Comparison of ENCODE assay signal across 1 cellular context in the genomic region with DNA sequence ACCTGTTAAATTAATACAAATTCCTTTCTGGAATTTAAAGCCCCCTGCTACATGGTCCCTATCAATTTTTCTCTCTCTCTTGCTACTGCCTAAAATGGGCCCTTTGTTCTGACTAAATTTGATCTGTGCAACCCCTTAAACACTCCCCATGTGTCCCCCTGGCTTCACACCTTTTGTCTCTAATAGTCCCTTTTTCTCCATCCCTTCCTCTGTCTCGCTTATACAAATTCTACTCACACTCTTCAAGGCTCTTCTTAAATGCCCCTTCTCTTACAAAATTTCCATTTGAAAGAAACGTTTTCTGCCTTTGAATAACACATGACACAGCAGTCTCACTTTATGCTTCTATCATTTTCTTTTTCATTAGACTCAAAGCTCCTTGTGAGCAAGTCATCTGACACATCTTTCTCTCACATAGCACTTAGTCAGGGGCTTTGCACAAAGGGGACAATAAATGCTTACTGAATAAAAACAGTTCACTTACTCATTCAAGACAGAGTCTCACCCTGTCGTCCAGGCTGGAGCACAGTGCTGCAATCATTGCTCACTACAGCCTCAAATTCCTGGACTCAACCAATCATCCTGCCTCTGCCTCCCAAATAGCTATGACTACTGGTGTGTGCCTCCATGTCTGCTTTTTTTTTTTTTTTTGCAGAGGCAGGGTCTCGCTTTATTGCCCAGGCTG.
A peak's percentile ranks its signal among the peaks of the same experiment; 100 is the strongest.
TF ChIP-seq lines count a peak whose summit lies in the region.

No MANE protein-coding gene starts in this region.

TF ChIP-seq in K562, 482 proteins besides CTCF, POLR2A, EP300 and RAD21:
- TF ChIP-seq MBD2 (IDR thresholded peaks at IDR 0.05; ENCODE audit: borderline replicate concordance, low read depth), result no peak
- 0 out of 2 replicates have a peak, but pooled peaks have one; percentile 1 for TF ChIP-seq ZNF316 (IDR thresholded peaks at IDR 0.05)
